9 cellular contexts compared by ENCODE assay signal in the genomic region with DNA sequence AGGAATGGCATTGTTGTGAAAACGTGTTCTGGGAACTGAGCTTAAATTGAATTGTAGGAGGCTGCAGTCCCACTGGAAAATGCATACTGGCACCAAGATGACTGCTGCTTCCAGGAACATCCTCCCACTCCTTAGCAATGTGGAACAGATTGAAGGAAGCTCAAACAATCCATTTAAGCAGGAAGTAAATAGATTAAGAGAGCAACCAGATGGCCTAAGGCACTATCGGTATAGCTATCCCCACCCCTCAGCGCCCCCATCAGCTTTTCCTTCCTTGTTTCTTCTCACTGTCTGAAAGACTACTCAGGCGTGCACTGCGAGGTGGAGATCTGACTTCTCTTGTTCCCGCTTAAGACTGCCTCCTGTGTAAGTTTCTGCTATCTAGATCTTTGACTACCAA. TPM values are rescaled to one million over a fixed set of nuclear protein-coding genes. Genes with fewer than 3 reads are reported as not detected.
DNase-seq lines count a peak whose midpoint lies in the region; ATAC-seq and TF ChIP-seq lines count a peak whose summit lies in the region.
"Had no signal": no experiment of that assay in that cellular context is flagged by ENCODE, and none has a peak within 500 bp of the region (broad histone marks: within the 10 kb centered on the region; RNA-seq: fewer than 3 reads in every experiment).

No MANE protein-coding gene starts in this region.

- H3K4me1 Mint-ChIP-seq in MCF 10A (ENCODE audit: insufficient read depth, unreplicated experiment) = peaks cover 25% of the 10 kb centered on the region

- no peak overlapping the region for H3K14ac ChIP-seq in mesenchymal stem cell (ENCODE audit: low read length in 2 of 2)

- H4K91ac ChIP-seq in mesenchymal stem cell (ENCODE audit: low read length) = peak overlapping the region; percentile 83

- BruUV-seq in MCF 10A (replicated peaks; lab: Mats Ljungman, UMichigan) = no TSS peak

- H3K27ac Mint-ChIP-seq in MCF 10A (ENCODE audit: low read depth, unreplicated experiment) = no peak overlapping the region

- H2AFZ ChIP-seq in mesenchymal stem cell (ENCODE audit: low read depth, low read length) = peak overlapping the region; percentile 29

- no peak for ATAC-seq in HG03095 (IDR thresholded peaks at IDR 0.05; ENCODE audit: unreplicated experiment)

- H3K4me3 ChIP-seq in breast epithelium (peak overlapping the region in 2 of 3 donors; percentile 2 to 47), coronary artery (peak overlapping the region; percentile 8), mesenchymal stem cell (ENCODE audit: insufficient read depth in 1 of 2, low read depth in 1 of 2, low read length in 2 of 2) (peak overlapping the region in 1 of 2 experiments; percentile 25), uterus (no peak overlapping the region)

- H3K9ac ChIP-seq in mesenchymal stem cell (ENCODE audit: low read length) = peak overlapping the region; percentile 57

- H3K18ac ChIP-seq in mesenchymal stem cell (ENCODE audit: low read depth in 1 of 2, low read length in 2 of 2) = peak overlapping the region; percentile 78 to 91

- no peak overlapping the region for H2BK5ac ChIP-seq in mesenchymal stem cell (ENCODE audit: low read depth, low read length, poor library complexity, severe bottlenecking)

- no peaks in the 10 kb centered on the region for H3K36me3 ChIP-seq in breast epithelium
- H3K36me3 ChIP-seq in mesenchymal stem cell (ENCODE audit: control insufficient read depth in 1 of 2, insufficient read depth in 2 of 2, low read depth in 1 of 2, low read length in 2 of 2) = no peaks in the 10 kb centered on the region
- no peaks in the 10 kb centered on the region for H3K36me3 ChIP-seq in uterus

- H3K36me3 Mint-ChIP-seq in MCF 10A (ENCODE audit: insufficient read depth, unreplicated experiment) = peaks cover 4% of the 10 kb centered on the region

- peak overlapping the region; percentile 42 for H2BK120ac ChIP-seq in mesenchymal stem cell (ENCODE audit: low read depth, low read length)

- intact Hi-C loops in breast epithelium (cut with DNase I; ENCODE audit: low total_unique reads) = no loop called here
- intact Hi-C loops in MCF 10A (cut with micrococcal nuclease) = no loop called here
- intact Hi-C loops in uterus (cut with DNase I; ENCODE audit: low total_unique reads) = no loop called here

- H4K8ac ChIP-seq in mesenchymal stem cell (ENCODE audit: low read length) = peak overlapping the region; percentile 94

- CTCF ChIA-PET in MCF 10A (lab: Yijun Ruan, JAX) = interaction anchor here (0.6 to 0.9 kb wide), 4 partner anchors 10 to 1350 kb away, joined by 3 to 5 read pairs (median 3); no protein-coding TSS in a partner anchor

- no peak for DNase-seq in breast epithelium (ENCODE audit: low spot score in 2 of 2)
- no peak for DNase-seq in MCF 10A (ENCODE audit: unreplicated experiment)
- DNase-seq in coronary artery (ENCODE audit: low spot score) = no peak
- DNase-seq in mesenchymal stem cell = peak; percentile 18
- DNase-seq in uterus = peak in 1 of 2 donors; percentile 29
- DNase-seq in LoVo (ENCODE audit: low spot score) = no peak
- no peak for DNase-seq in DMS53 treated with DMSO at 0.1 percent for 48 hours (lab: John Stamatoyannopoulos, UW; ENCODE audit: unreplicated experiment)

- H3K27ac ChIP-seq in breast epithelium (peak overlapping the region; percentile 71 to 89), coronary artery (peak overlapping the region in 1 of 2 donors; percentile 70), mesenchymal stem cell (ENCODE audit: low read length, poor library complexity, severe bottlenecking) (no peak overlapping the region), uterus (peak overlapping the region; percentile 50 to 53)
- H3K27ac ChIP-seq: VCaP had no signal

- no peaks in the 10 kb centered on the region for H3K9me3 Mint-ChIP-seq in MCF 10A (ENCODE audit: unreplicated experiment)

- H3K27me3 Mint-ChIP-seq in MCF 10A (ENCODE audit: insufficient read depth, unreplicated experiment) = no peaks in the 10 kb centered on the region

- H3K23ac ChIP-seq in mesenchymal stem cell (ENCODE audit: low read length in 2 of 2) = peak overlapping the region in 1 of 2 experiments; percentile 78

- no peaks in the 10 kb centered on the region for H3K79me1 ChIP-seq in mesenchymal stem cell (replicated peaks; ENCODE audit: low read length, poor library complexity, severe bottlenecking)

- TF ChIP-seq POLR2A in breast epithelium (IDR thresholded peaks at IDR 0.05) = no peak
- no peak for TF ChIP-seq POLR2A in uterus (IDR thresholded peaks at IDR 0.05)

- TF ChIP-seq CTCF in breast epithelium (IDR thresholded peaks at IDR 0.05) = no peak
- TF ChIP-seq CTCF in MCF 10A (IDR thresholded peaks at IDR 0.05; ENCODE audit: unreplicated experiment) = no peak
- no peak for TF ChIP-seq CTCF in coronary artery (IDR thresholded peaks at IDR 0.05)
- TF ChIP-seq CTCF in uterus (IDR thresholded peaks at IDR 0.05) = no peak

- H3K27me3 ChIP-seq in breast epithelium (no peaks in the 10 kb centered on the region), mesenchymal stem cell (ENCODE audit: control insufficient read depth in 1 of 2, insufficient read depth in 1 of 2, low read length in 2 of 2) (no peaks in the 10 kb centered on the region), uterus (no peaks in the 10 kb centered on the region)

- 11% methylated on average over 6 of the region's 6 CpGs for WGBS in mesenchymal stem cell

- no peak overlapping the region for H2AK5ac ChIP-seq in mesenchymal stem cell (ENCODE audit: low read length, severe bottlenecking)

- no peak overlapping the region for H3K4me3 Mint-ChIP-seq in MCF 10A (ENCODE audit: unreplicated experiment)

- H3K9me3 ChIP-seq in breast epithelium (no peaks in the 10 kb centered on the region), mesenchymal stem cell (ENCODE audit: control insufficient read depth, low read length) (no peaks in the 10 kb centered on the region), uterus (no peaks in the 10 kb centered on the region)

- H2BK12ac ChIP-seq in mesenchymal stem cell (ENCODE audit: low read length in 2 of 2) = peak overlapping the region; percentile 89 to 93

- H3K4me1 ChIP-seq in breast epithelium = no peaks in the 10 kb centered on the region
- peaks cover 1% of the 10 kb centered on the region for H3K4me1 ChIP-seq in mesenchymal stem cell (ENCODE audit: control insufficient read depth, insufficient read depth, low read depth, low read length)
- no peaks in the 10 kb centered on the region for H3K4me1 ChIP-seq in uterus

- H3K4me2 ChIP-seq in mesenchymal stem cell (ENCODE audit: low read length, poor library complexity, severe bottlenecking) = no peak overlapping the region

- no peak overlapping the region for H2BK15ac ChIP-seq in mesenchymal stem cell (ENCODE audit: low read depth, poor library complexity, severe bottlenecking)

- H3K4ac ChIP-seq in mesenchymal stem cell (ENCODE audit: low read depth in 1 of 2, low read length in 2 of 2) = peak overlapping the region; percentile 22 to 51

- POLR2A ChIA-PET in MCF 10A (lab: Yijun Ruan, JAX) = no interaction called here

RNA-seq across cellular contexts. Expression of gene IFI16, which starts 4.0 kb away (rescaled TPM):
- total RNA-seq in breast epithelium = 100 to 1,000 TPM in 2 of 3 donors, 10 to 100 TPM in 1; 96.2 to 132 (median 109) TPM
- total RNA-seq in MCF 10A (2022) = 139 and 163 TPM in 2 replicates
- polyA plus RNA-seq in mesenchymal stem cell (2013, experiment 1 of 2) = 194 TPM
- 191 TPM for polyA plus RNA-seq in mesenchymal stem cell (2013, experiment 2 of 2)
- 100 to 1,000 TPM in 1 of 4 donors, 10 to 100 TPM in 3; 41.9 to 114 (median 59.8) TPM for total RNA-seq in uterus

Comparison
In these comparisons a context has a peak if more than half of its experiments do, and no peak if none do; other contexts are left out.
1. H3K4me3 ChIP-seq: peak in breast epithelium (2 of 3) and coronary artery (single experiment); none in uterus (0 of 2).